10 cellular contexts compared by ENCODE assay signal in the genomic region with DNA sequence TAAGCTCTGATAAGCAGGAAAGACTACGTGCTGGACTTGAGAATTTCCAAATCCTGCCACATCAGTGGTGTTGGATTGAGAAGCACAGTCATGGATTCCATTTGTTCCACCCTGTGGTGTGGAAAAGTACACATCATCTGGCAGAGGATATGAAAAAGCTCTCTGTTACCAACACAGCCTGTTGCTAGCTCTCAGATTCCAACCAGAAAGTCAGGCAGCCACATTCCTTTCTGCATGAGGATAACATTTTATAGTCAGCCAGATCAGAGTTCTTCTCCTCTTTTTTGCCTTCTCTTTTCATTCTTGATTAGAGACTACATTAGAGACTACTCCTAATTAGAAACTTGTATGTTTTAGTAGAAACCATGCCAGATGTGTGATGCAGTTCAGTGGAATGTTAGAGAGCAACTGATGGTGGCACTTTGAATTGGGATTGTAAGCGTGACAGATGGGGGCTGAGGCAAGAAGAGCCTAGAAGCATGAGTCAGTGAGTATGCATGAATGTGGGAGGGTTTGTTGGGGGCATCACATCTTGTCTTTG.
A peak's percentile ranks its signal among the peaks of the same experiment; 100 is the strongest.
DNase-seq lines count a peak whose midpoint lies in the region; ATAC-seq and TF ChIP-seq lines count a peak whose summit lies in the region.
"Had no signal": no experiment of that assay in that cellular context is flagged by ENCODE, and none has a peak within 500 bp of the region (broad histone marks: within the 10 kb centered on the region; RNA-seq: fewer than 3 reads in every experiment).

No MANE protein-coding gene starts in this region.

- in situ Hi-C loops in gastrocnemius medialis (cut with MboI; ENCODE audit: low sequenced_read_pairs in 4 of 4): no loop called here

- peak overlapping the region; percentile 54 to 84 for H3K27ac ChIP-seq in right atrium auricular region
- no peak overlapping the region for H3K27ac ChIP-seq in gastrocnemius medialis
- H3K27ac ChIP-seq: cardiac muscle cell had no signal

- H3K27me3 ChIP-seq in adipocyte (replicated peaks; ENCODE audit: control insufficient read depth, insufficient read depth, low read length) (no peaks in the 10 kb centered on the region), right atrium auricular region (no peaks in the 10 kb centered on the region), gastrocnemius medialis (no peaks in the 10 kb centered on the region)
- H3K27me3 ChIP-seq: cardiac muscle cell had no signal

- peak; percentile 66 to 84 for ATAC-seq in gastrocnemius medialis
- no peak for ATAC-seq in HG03571 (IDR thresholded peaks at IDR 0.05; ENCODE audit: unreplicated experiment)

- H3K9ac ChIP-seq in adipocyte (ENCODE audit: low read length): peak overlapping the region; percentile 51

- H3K4me1 ChIP-seq in adipocyte (ENCODE audit: control insufficient read depth, insufficient read depth, low read length) (peaks cover 29% of the 10 kb centered on the region), right atrium auricular region (peaks cover 0 to 20% of the 10 kb centered on the region in 2 donors), gastrocnemius medialis (peaks cover 0 to 4% of the 10 kb centered on the region in 2 donors)

- TF ChIP-seq POLR2A in gastrocnemius medialis (IDR thresholded peaks at IDR 0.05): no peak

- H3K4me3 ChIP-seq in adipocyte (ENCODE audit: low read length) (peak overlapping the region; percentile 49), right atrium auricular region (peak overlapping the region; percentile 24 to 27), gastrocnemius medialis (no peak overlapping the region)
- H3K4me3 ChIP-seq: cardiac muscle cell had no signal

- no peaks in the 10 kb centered on the region for H3K36me3 ChIP-seq in adipocyte (ENCODE audit: control insufficient read depth, insufficient read depth, low read length, severe bottlenecking)
- no peaks in the 10 kb centered on the region for H3K36me3 ChIP-seq in right atrium auricular region
- no peaks in the 10 kb centered on the region for H3K36me3 ChIP-seq in gastrocnemius medialis
- H3K36me3 ChIP-seq: cardiac muscle cell had no signal

- H3K9me3 ChIP-seq in adipocyte (ENCODE audit: control insufficient read depth, low read length) (no peaks in the 10 kb centered on the region), right atrium auricular region (no peaks in the 10 kb centered on the region), gastrocnemius medialis (no peaks in the 10 kb centered on the region)

- DNase-seq in ELR (ENCODE audit: low read depth): peak; percentile 73
- peak; percentile 97 for DNase-seq in adipocyte (ENCODE audit: low read depth)
- peak; percentile 77 for DNase-seq in right atrium auricular region (ENCODE audit: low spot score)
- DNase-seq in gastrocnemius medialis: no peak
- DNase-seq in HT-29 (ENCODE audit: low spot score): no peak
- DNase-seq in central memory CD4-positive, alpha-beta T cell: no peak
- DNase-seq in NK-92 (lab: John Stamatoyannopoulos, UW; ENCODE audit: unreplicated experiment): no peak
- DNase-seq: MV-4-11 had no signal

- no peak for TF ChIP-seq CTCF in right atrium auricular region (IDR thresholded peaks at IDR 0.05)
- TF ChIP-seq CTCF in gastrocnemius medialis (IDR thresholded peaks at IDR 0.05 in 4 of 5, conservative IDR thresholded peaks at IDR 0.05 in 1 of 5): no peak

- intact Hi-C loops in gastrocnemius medialis (cut with DNase I; ENCODE audit: low total_unique reads): no loop called here

Comparison
In these comparisons a context has a peak if more than half of its experiments do, and no peak if none do; other contexts are left out.
1. DNase-seq: peak in ELR (single experiment), adipocyte (single experiment) and right atrium auricular region (single experiment); none in gastrocnemius medialis (0 of 2), HT-29 (single experiment), central memory CD4-positive, alpha-beta T cell (single experiment) and NK-92 (single experiment).
2. H3K4me3 ChIP-seq: peak in adipocyte (single experiment) and right atrium auricular region (2 of 2); none in gastrocnemius medialis (0 of 4).
3. H3K27ac ChIP-seq: peak in right atrium auricular region (2 of 2); none in gastrocnemius medialis (0 of 4).